In the genomic region with DNA sequence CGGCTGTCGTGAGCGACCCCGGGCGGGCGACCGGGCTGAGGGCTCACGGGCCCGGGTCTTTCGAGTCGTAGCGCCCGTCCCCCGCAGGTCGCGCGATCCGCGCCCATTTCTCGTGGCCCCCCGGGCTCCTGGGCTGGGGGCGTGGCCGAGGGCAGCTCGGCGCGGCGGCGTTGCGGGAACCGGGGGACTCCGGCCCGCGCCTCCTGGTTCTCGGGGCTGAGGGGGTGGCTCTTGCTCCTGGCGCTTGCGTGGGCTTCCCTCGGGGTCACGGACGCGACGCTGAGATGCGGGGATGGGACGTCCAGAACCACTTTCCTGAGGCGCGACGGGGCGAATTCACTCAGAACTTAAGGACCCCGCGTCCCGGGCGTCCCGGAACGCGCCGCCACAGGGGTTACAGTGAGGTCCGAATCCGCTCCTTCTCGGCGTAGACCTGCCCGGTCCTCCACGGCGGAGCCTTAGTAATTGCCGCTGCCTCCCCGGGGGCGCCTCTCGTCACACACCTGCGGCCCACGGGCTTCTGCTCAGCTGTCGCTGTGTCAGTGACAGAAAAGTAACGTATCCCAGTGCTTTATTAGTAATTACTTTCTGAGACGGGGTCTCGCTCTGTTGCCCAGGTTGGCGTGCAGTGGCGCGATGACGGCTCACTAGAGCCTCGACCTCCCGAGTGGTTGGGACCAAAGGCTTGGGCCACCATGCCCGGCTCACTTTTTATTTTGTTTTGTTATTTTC, we compare ENCODE assay signal across 8 cellular contexts. TPM values are rescaled to one million over a fixed set of nuclear protein-coding genes. Genes with fewer than 3 reads are reported as not detected.
DNase-seq lines count a peak whose midpoint lies in the region; ATAC-seq, FAIRE-seq and TF ChIP-seq lines count a peak whose summit lies in the region.

No MANE protein-coding gene starts in this region.

- H3K9ac ChIP-seq in SK-N-SH: peak overlapping the region; percentile 95
- H3K9ac ChIP-seq in HepG2 (ENCODE audit: insufficient read depth, low read depth, low read length): peak overlapping the region; percentile 93

- peak in 1 of 2 experiments; percentile 35; a peak in 2 of 4 replicates for TF ChIP-seq POLR2A in HepG2 (IDR thresholded peaks at IDR 0.05; ENCODE audit: insufficient read depth in 1 of 2, low read depth in 2 of 2, low read length in 2 of 2)

- H3K36me3 ChIP-seq in SK-N-SH (replicated peaks in 1 of 2; ENCODE audit: control insufficient read depth in 1 of 2, insufficient read depth in 2 of 2, low read length in 1 of 2): no peaks in the 10 kb centered on the region
- H3K36me3 ChIP-seq in HepG2 (replicated peaks in 1 of 2; ENCODE audit: control insufficient read depth in 1 of 2, insufficient read depth in 2 of 2, low read length in 2 of 2): no peaks in the 10 kb centered on the region

- peaks cover 43% of the 10 kb centered on the region for H4K20me1 ChIP-seq in SK-N-SH (ENCODE audit: insufficient read depth)
- H4K20me1 ChIP-seq in HepG2 (ENCODE audit: insufficient read depth, low read length): no peaks in the 10 kb centered on the region

- no peak for DNase-seq in activated CD4-positive, CD25-positive, alpha-beta regulatory T cell (lab: John Stamatoyannopoulos, UW)
- peak; percentile 79 for DNase-seq in SK-N-SH
- no peak for DNase-seq in cardiac fibroblast (ENCODE audit: low read depth in 2 of 2)
- DNase-seq in HepG2 (ENCODE audit: low spot score): no peak
- peak; percentile 54 for DNase-seq in stimulated activated CD8-positive, alpha-beta memory T cell treated with anti-CD3 and anti-CD28 coated beads, Interleukin-4, amount 100 ng/mL, for 48 hours
- no peak for DNase-seq in cerebellum (ENCODE audit: low spot score)

- no peaks in the 10 kb centered on the region for H3K9me2 ChIP-seq in SK-N-SH

- POLR2A ChIA-PET in SK-N-SH (lab: Yijun Ruan, JAX): interaction anchor here (1.1 to 1.5 kb wide), 2 partner anchors 8 to 30 kb away, joined by 3 read pairs; no protein-coding TSS in a partner anchor
- POLR2A ChIA-PET in HepG2 (lab: Yijun Ruan, JAX): interaction anchor here (1.0 to 1.4 kb wide), 3 partner anchors 10 to 99 kb away, joined by 3 to 6 read pairs (median 4); no protein-coding TSS in a partner anchor

- under 1% methylated on average over 17 of the region's 79 CpGs for WGBS in SK-N-SH (ENCODE audit: low lambda C conversion rate)
- 3% methylated on average over 8 of the region's 79 CpGs for WGBS in HepG2 (ENCODE audit: low lambda C conversion rate)

- H3K9me3 ChIP-seq in SK-N-SH (no peaks in the 10 kb centered on the region), HepG2 (ENCODE audit: low read length) (no peaks in the 10 kb centered on the region)

- H3K79me2 ChIP-seq in SK-N-SH (ENCODE audit: insufficient read depth): peaks cover 54% of the 10 kb centered on the region
- peaks cover 40% of the 10 kb centered on the region for H3K79me2 ChIP-seq in HepG2 (ENCODE audit: insufficient read depth, low read length)

- TF ChIP-seq RAD21 in SK-N-SH (IDR thresholded peaks at IDR 0.05; ENCODE audit: low read length): no peak
- no peak for TF ChIP-seq RAD21 in HepG2 (CRISPR knock-in tag; IDR thresholded peaks at IDR 0.05)

- CTCF ChIA-PET in SK-N-SH (lab: Yijun Ruan, JAX): interaction anchor here (0.7 to 4.0 kb wide), 11 partner anchors 12 to 1034 kb away, joined by 3 to 27 read pairs (median 3); a partner anchor contains a TSS
- CTCF ChIA-PET in HepG2 (lab: Yijun Ruan, JAX; ENCODE audit: low intra/inter-chr PET ratio, low total read pairs): interaction anchor here (1.1 kb wide), 1 partner anchor 99 kb away, joined by 5 read pairs; no protein-coding TSS in a partner anchor

- H3F3A ChIP-seq in SK-N-SH (replicated peaks; ENCODE audit: insufficient read depth): peaks cover 15% of the 10 kb centered on the region

- intact Hi-C loops in HepG2 (cut with micrococcal nuclease; ENCODE audit: unreplicated experiment): no loop called here

- in situ Hi-C loops in HepG2 (cut with HindIII; ENCODE audit: extremely low pct_ligation_motif_present, low pct_unique_long_range_greater_than_20kb): no loop called here

- peaks cover 0 to 4% of the 10 kb centered on the region in 2 experiments; a peak in 1 of 4 replicates for H3K4me1 ChIP-seq in SK-N-SH (ENCODE audit: control insufficient read depth in 1 of 2, insufficient read depth in 2 of 2, low read depth in 1 of 2, low read length in 1 of 2)
- peaks cover 30% of the 10 kb centered on the region for H3K4me1 ChIP-seq in HepG2 (ENCODE audit: insufficient read depth, low read length)

- TF ChIP-seq CTCF in SK-N-SH (IDR thresholded peaks at IDR 0.05): no peak
- TF ChIP-seq CTCF in cardiac fibroblast (IDR thresholded peaks at IDR 0.05; ENCODE audit: low read depth, low read length): no peak
- TF ChIP-seq CTCF in HepG2 (CRISPR knock-in tag; IDR thresholded peaks at IDR 0.05): no peak

- H2AFZ ChIP-seq in SK-N-SH (ENCODE audit: low read depth): 0 out of 2 replicates have a peak overlapping the region, but pooled peaks have one; percentile 9
- no peak overlapping the region for H2AFZ ChIP-seq in HepG2 (ENCODE audit: low read length)

- peak; percentile 12 to 15 for ATAC-seq in activated CD4-positive, CD25-positive, alpha-beta regulatory T cell treated with anti-CD3 and anti-CD28 coated beads, Interleukin-2, amount 50 U/mL, for 24 hours
- peak; percentile 32 for ATAC-seq in HG02970 (IDR thresholded peaks at IDR 0.05; ENCODE audit: low FRiP score, unreplicated experiment)
- ATAC-seq in HepG2: peak; percentile 17

- no peak for TF ChIP-seq EP300 in SK-N-SH (IDR thresholded peaks at IDR 0.05; ENCODE audit: borderline replicate concordance in 1 of 2, low read depth in 1 of 2, low read length in 1 of 2)
- TF ChIP-seq EP300 in HepG2 (IDR thresholded peaks at IDR 0.05; ENCODE audit: low read depth in 2 of 2, low read length in 2 of 2): no peak
- TF ChIP-seq EP300 in HepG2 (CRISPR knock-in tag; IDR thresholded peaks at IDR 0.05; ENCODE audit: borderline replicate concordance): no peak

- FAIRE-seq in HepG2 (lab: Jason Lieb, UNC): no peak

- peak overlapping the region; percentile 70 to 95 for H3K4me3 ChIP-seq in SK-N-SH (ENCODE audit: low read depth in 2 of 2, low read length in 1 of 2)
- peak overlapping the region; percentile 88 to 93 for H3K4me3 ChIP-seq in cardiac fibroblast (replicated peaks in 1 of 2; ENCODE audit: low read depth in 2 of 2, low read length in 2 of 2)
- peak overlapping the region; percentile 75 to 98 (median 94) for H3K4me3 ChIP-seq in HepG2 (replicated peaks in 1 of 3; ENCODE audit: insufficient read depth in 1 of 3, low read depth in 2 of 3, low read length in 3 of 3)

- H3K27me3 ChIP-seq in SK-N-SH (ENCODE audit: insufficient read depth) (no peaks in the 10 kb centered on the region), HepG2 (ENCODE audit: control insufficient read depth in 1 of 2, insufficient read depth in 2 of 2, low read length in 2 of 2) (no peaks in the 10 kb centered on the region; a peak in 1 of 5 replicates)

- BruUV-seq in HepG2 (replicated peaks; lab: Mats Ljungman, UMichigan): TSS peak; percentile 60

- H3K4me2 ChIP-seq in SK-N-SH: peak overlapping the region; percentile 99
- peak overlapping the region; percentile 76 for H3K4me2 ChIP-seq in HepG2 (ENCODE audit: low read depth, low read length)

- H3K27ac ChIP-seq in SK-N-SH (ENCODE audit: low read depth in 2 of 2, low read length in 1 of 2) (peak overlapping the region; percentile 57 to 58), HepG2 (ENCODE audit: extremely low read length, insufficient read depth, low read length) (peak overlapping the region; percentile 81)

RNA-seq across cellular contexts. Expression of a gene that starts 0.6 kb away (rescaled TPM):
- polyA plus RNA-seq in SK-N-SH (2012; rRNA removed) (5.4 and 7.0 TPM in 2 replicates), HepG2 (2011; rRNA removed) (4.2 and 4.9 TPM in 2 replicates)
- 8.4 and 9.4 TPM in 2 replicates for polyA plus RNA-seq in SK-N-SH (2012; cell fraction: cytosol; rRNA removed)
- 33.1 and 41.9 TPM in 2 replicates for polyA plus RNA-seq in SK-N-SH (2012; cell fraction: nucleus; rRNA removed)
- total RNA-seq in HepG2 (2016; rRNA removed; fragmentation: Illumina TruSeq; extraction: Trizol) (5.0 and 8.4 TPM in 2 replicates), cerebellum (30.1 TPM)
- 4.7 TPM in 2 replicates for total RNA-seq in HepG2 (2016; cell fraction: cytosol; rRNA removed; fragmentation: Illumina TruSeq; extraction: Trizol; ENCODE audit: low read depth)
- total RNA-seq in HepG2 (2016; cell fraction: insoluble cytoplasmic fraction; rRNA removed; fragmentation: Illumina TruSeq; extraction: Trizol): 3.7 and 7.0 TPM in 2 replicates
- 6.0 and 6.1 TPM in 2 replicates for total RNA-seq in HepG2 (2016; cell fraction: membrane; rRNA removed; fragmentation: Illumina TruSeq; extraction: Trizol)
- total RNA-seq in HepG2 (2016; cell fraction: nucleus; rRNA removed; fragmentation: Illumina TruSeq; extraction: Trizol): 13.3 and 16.0 TPM in 2 replicates
- polyA plus RNA-seq in HepG2 (2011; cell fraction: cytosol; rRNA removed): 2.4 and 3.4 TPM in 2 replicates
- polyA plus RNA-seq in HepG2 (2011; cell fraction: nucleus; rRNA removed): 23.5 and 23.6 TPM in 2 replicates
- polyA plus RNA-seq in HepG2 (2012): 16.1 and 16.9 TPM in 2 replicates
- 1.1 TPM in 2 replicates for polyA plus RNA-seq in HepG2 (2016; cell fraction: cytosol; fragmentation: Illumina TruSeq; extraction: Trizol; ENCODE audit: low read depth)
- polyA plus RNA-seq in HepG2 (2016; cell fraction: insoluble cytoplasmic fraction; fragmentation: Illumina TruSeq; extraction: Trizol; ENCODE audit: low read depth): 11.0 and 15.9 TPM in 2 replicates
- 2.6 and 2.7 TPM in 2 replicates for polyA plus RNA-seq in HepG2 (2016; cell fraction: membrane; fragmentation: Illumina TruSeq; extraction: Trizol; ENCODE audit: low read depth)
- polyA plus RNA-seq in HepG2 (2016; cell fraction: nucleus; fragmentation: Illumina TruSeq; extraction: Trizol; ENCODE audit: insufficient read depth, low read depth): 43.2 and 47.1 TPM in 2 replicates
- polyA minus RNA-seq in HepG2 (2011; rRNA and poly(A)+ RNA removed; ENCODE audit: low replicate concordance): 7.5 and 11.1 TPM in 2 replicates
- polyA minus RNA-seq in HepG2 (2011; cell fraction: cytosol; rRNA and poly(A)+ RNA removed): 7.5 and 8.3 TPM in 2 replicates
- polyA minus RNA-seq in HepG2 (2011; cell fraction: nucleus; rRNA and poly(A)+ RNA removed): 16.2 and 18.8 TPM in 2 replicates

RNA-seq across cellular contexts. Expression of a gene that starts 21.3 kb away (rescaled TPM):
- polyA plus RNA-seq in SK-N-SH (2012; rRNA removed): 52.1 and 53.1 TPM in 2 replicates
- polyA plus RNA-seq in SK-N-SH (2012; cell fraction: cytosol; rRNA removed): 25.7 and 36.2 TPM in 2 replicates
- polyA plus RNA-seq in SK-N-SH (2012; cell fraction: nucleus; rRNA removed): 101 and 115 TPM in 2 replicates
- total RNA-seq in HepG2 (2016; rRNA removed; fragmentation: Illumina TruSeq; extraction: Trizol): 23.5 and 24.7 TPM in 2 replicates
- 6.6 and 7.1 TPM in 2 replicates for total RNA-seq in HepG2 (2016; cell fraction: cytosol; rRNA removed; fragmentation: Illumina TruSeq; extraction: Trizol; ENCODE audit: low read depth)
- total RNA-seq in HepG2 (2016; cell fraction: insoluble cytoplasmic fraction; rRNA removed; fragmentation: Illumina TruSeq; extraction: Trizol): 21.9 and 25.6 TPM in 2 replicates
- total RNA-seq in HepG2 (2016; cell fraction: membrane; rRNA removed; fragmentation: Illumina TruSeq; extraction: Trizol): 11.7 and 15.8 TPM in 2 replicates
- total RNA-seq in HepG2 (2016; cell fraction: nucleus; rRNA removed; fragmentation: Illumina TruSeq; extraction: Trizol): 22.3 and 22.5 TPM in 2 replicates
- polyA plus RNA-seq in HepG2 (2011; rRNA removed): 19.2 and 28.3 TPM in 2 replicates
- polyA plus RNA-seq in HepG2 (2011; cell fraction: cytosol; rRNA removed): 18.9 and 22.1 TPM in 2 replicates
- 51.5 and 61.7 TPM in 2 replicates for polyA plus RNA-seq in HepG2 (2011; cell fraction: nucleus; rRNA removed)
- 16.6 and 23.7 TPM in 2 replicates for polyA plus RNA-seq in HepG2 (2012)
- polyA plus RNA-seq in HepG2 (2016; cell fraction: cytosol; fragmentation: Illumina TruSeq; extraction: Trizol; ENCODE audit: low read depth): 6.6 and 8.0 TPM in 2 replicates
- 37.8 and 38.4 TPM in 2 replicates for polyA plus RNA-seq in HepG2 (2016; cell fraction: insoluble cytoplasmic fraction; fragmentation: Illumina TruSeq; extraction: Trizol; ENCODE audit: low read depth)
- 14.2 and 18.7 TPM in 2 replicates for polyA plus RNA-seq in HepG2 (2016; cell fraction: membrane; fragmentation: Illumina TruSeq; extraction: Trizol; ENCODE audit: low read depth)
- polyA plus RNA-seq in HepG2 (2016; cell fraction: nucleus; fragmentation: Illumina TruSeq; extraction: Trizol; ENCODE audit: insufficient read depth, low read depth): 70.5 and 72.7 TPM in 2 replicates
- polyA minus RNA-seq in HepG2 (2011; rRNA and poly(A)+ RNA removed; ENCODE audit: low replicate concordance): 26.1 and 71.1 TPM in 2 replicates
- polyA minus RNA-seq in HepG2 (2011; cell fraction: cytosol; rRNA and poly(A)+ RNA removed): 10.4 and 12.3 TPM in 2 replicates
- polyA minus RNA-seq in HepG2 (2011; cell fraction: nucleus; rRNA and poly(A)+ RNA removed): 31.2 and 34.2 TPM in 2 replicates
- total RNA-seq in cerebellum: 10.8 TPM

RNA-seq across cellular contexts. Expression of a gene that starts 55.9 kb away (rescaled TPM):
- polyA plus RNA-seq in SK-N-SH (2012; rRNA removed): 6.0 and 10.7 TPM in 2 replicates
- polyA plus RNA-seq in SK-N-SH (2012; cell fraction: cytosol; rRNA removed): 4.0 and 5.9 TPM in 2 replicates
- 56.6 and 64.4 TPM in 2 replicates for polyA plus RNA-seq in SK-N-SH (2012; cell fraction: nucleus; rRNA removed)
- 1.7 and 2.8 TPM in 2 replicates for total RNA-seq in HepG2 (2016; rRNA removed; fragmentation: Illumina TruSeq; extraction: Trizol)
- total RNA-seq in HepG2 (2016; cell fraction: cytosol; rRNA removed; fragmentation: Illumina TruSeq; extraction: Trizol; ENCODE audit: low read depth): 1.9 and 2.4 TPM in 2 replicates
- total RNA-seq in HepG2 (2016; cell fraction: insoluble cytoplasmic fraction; rRNA removed; fragmentation: Illumina TruSeq; extraction: Trizol): 1.6 and 3.3 TPM in 2 replicates
- 1.7 and 2.8 TPM in 2 replicates for total RNA-seq in HepG2 (2016; cell fraction: membrane; rRNA removed; fragmentation: Illumina TruSeq; extraction: Trizol)
- 4.9 and 6.0 TPM in 2 replicates for total RNA-seq in HepG2 (2016; cell fraction: nucleus; rRNA removed; fragmentation: Illumina TruSeq; extraction: Trizol)
- 10.1 and 13.9 TPM in 2 replicates for polyA plus RNA-seq in HepG2 (2011; rRNA removed)
- 2.2 and 3.2 TPM in 2 replicates for polyA plus RNA-seq in HepG2 (2011; cell fraction: cytosol; rRNA removed)
- 132 and 157 TPM in 2 replicates for polyA plus RNA-seq in HepG2 (2011; cell fraction: nucleus; rRNA removed)
- 16.0 and 35.4 TPM in 2 replicates for polyA plus RNA-seq in HepG2 (2012)
- polyA plus RNA-seq in HepG2 (2016; cell fraction: cytosol; fragmentation: Illumina TruSeq; extraction: Trizol; ENCODE audit: low read depth): 0.21 and 0.24 TPM in 2 replicates
- polyA plus RNA-seq in HepG2 (2016; cell fraction: insoluble cytoplasmic fraction; fragmentation: Illumina TruSeq; extraction: Trizol; ENCODE audit: low read depth): 3.6 and 5.0 TPM in 2 replicates
- polyA plus RNA-seq in HepG2 (2016; cell fraction: membrane; fragmentation: Illumina TruSeq; extraction: Trizol; ENCODE audit: low read depth): 0.60 and 0.72 TPM in 2 replicates
- 27.6 and 31.1 TPM in 2 replicates for polyA plus RNA-seq in HepG2 (2016; cell fraction: nucleus; fragmentation: Illumina TruSeq; extraction: Trizol; ENCODE audit: insufficient read depth, low read depth)
- 11.3 and 13.5 TPM in 2 replicates for polyA minus RNA-seq in HepG2 (2011; rRNA and poly(A)+ RNA removed; ENCODE audit: low replicate concordance)
- 7.8 and 10.2 TPM in 2 replicates for polyA minus RNA-seq in HepG2 (2011; cell fraction: cytosol; rRNA and poly(A)+ RNA removed)
- polyA minus RNA-seq in HepG2 (2011; cell fraction: nucleus; rRNA and poly(A)+ RNA removed): 15.5 and 17.8 TPM in 2 replicates
- total RNA-seq in cerebellum: 16.2 TPM

Comparison
In these comparisons a context has a peak if more than half of its experiments do, and no peak if none do; other contexts are left out.
1. DNase-seq: peak in SK-N-SH (single experiment) and stimulated activated CD8-positive, alpha-beta memory T cell treated with anti-CD3 and anti-CD28 coated beads, Interleukin-4, amount 100 ng/mL, for 48 hours (single experiment); none in activated CD4-positive, CD25-positive, alpha-beta regulatory T cell (0 of 4), cardiac fibroblast (0 of 2), HepG2 (single experiment) and cerebellum (single experiment).
2. Peak in every context shown above with its lines, with median percentiles within 50 percentile points of each other: ATAC-seq and H3K4me3 ChIP-seq.